Comparison of ENCODE assay signal across 9 cellular contexts in the genomic region with DNA sequence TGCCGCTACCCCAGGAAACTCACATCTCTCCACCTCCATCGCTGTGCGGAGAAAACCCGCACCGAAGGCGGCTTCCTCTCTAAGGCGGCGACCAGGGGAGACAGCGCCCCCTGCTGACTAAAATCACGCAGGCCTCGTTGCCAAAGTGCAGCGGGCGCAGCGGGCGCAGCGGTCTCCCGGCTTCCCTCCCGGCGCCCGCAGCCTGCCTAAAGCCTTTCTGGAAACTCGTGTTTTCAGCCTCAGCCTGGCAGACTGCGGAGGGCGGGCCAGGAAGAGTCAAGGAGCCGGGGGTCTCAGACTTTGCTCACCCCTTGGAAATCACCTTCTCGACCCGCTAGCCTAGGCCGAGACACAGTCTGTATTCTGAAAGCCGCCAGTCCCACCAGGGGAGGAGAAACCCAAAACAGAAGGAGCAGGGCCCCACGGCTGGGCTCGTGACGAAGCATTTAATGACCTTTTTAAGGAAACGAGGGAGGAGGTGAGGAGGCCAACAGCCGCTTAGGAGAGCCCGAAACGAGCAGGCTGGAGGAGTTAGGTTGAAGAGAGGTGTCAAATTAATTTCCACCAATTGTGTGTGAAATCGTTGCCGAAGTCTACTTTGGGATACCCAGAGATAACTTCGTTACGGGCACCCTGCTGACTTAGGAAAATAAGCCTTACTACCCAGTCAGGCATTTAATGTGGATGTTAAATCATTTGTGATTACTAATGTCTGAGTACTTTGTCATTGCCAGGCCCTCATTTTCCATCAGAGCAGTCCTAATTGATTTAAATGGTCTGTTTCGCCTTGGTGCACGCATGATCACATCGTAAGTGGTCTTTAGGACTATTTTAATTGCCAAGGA. TPM values are rescaled to one million over a fixed set of nuclear protein-coding genes. Genes with fewer than 3 reads are reported as not detected.
DNase-seq lines count a peak whose midpoint lies in the region; ATAC-seq and TF ChIP-seq lines count a peak whose summit lies in the region.
"Had no signal": no experiment of that assay in that cellular context is flagged by ENCODE, and none has a peak within 500 bp of the region (broad histone marks: within the 10 kb centered on the region; RNA-seq: fewer than 3 reads in every experiment).

No MANE protein-coding gene starts in this region.

- H3K36me3 Mint-ChIP-seq in MCF 10A (ENCODE audit: insufficient read depth, unreplicated experiment) = no peaks in the 10 kb centered on the region

- H3K9me3 Mint-ChIP-seq in MCF 10A (ENCODE audit: unreplicated experiment) = no peaks in the 10 kb centered on the region

- peaks cover 18% of the 10 kb centered on the region for H3K27me3 Mint-ChIP-seq in MCF 10A (ENCODE audit: insufficient read depth, unreplicated experiment)

- H3K4me3 Mint-ChIP-seq in MCF 10A (ENCODE audit: unreplicated experiment) = no peak overlapping the region

- TF ChIP-seq CTCF in MCF 10A (IDR thresholded peaks at IDR 0.05; ENCODE audit: unreplicated experiment) = peak; percentile 85

- no peak overlapping the region for H3K27ac Mint-ChIP-seq in MCF 10A (ENCODE audit: low read depth, unreplicated experiment)

- intact Hi-C loops in MCF 10A (cut with micrococcal nuclease) = loop anchor here (1.0 kb wide), 1 partner anchor 138 kb away; no protein-coding TSS in a partner anchor
- intact Hi-C loops in left colon (cut with DNase I, micrococcal nuclease) = no loop called here

- POLR2A ChIA-PET in MCF 10A (lab: Yijun Ruan, JAX) = no interaction called here

- DNase-seq in DMS53 (lab: John Stamatoyannopoulos, UW) = peak; percentile 77
- DNase-seq in DMS53 treated with DMSO at 0.1 percent for 48 hours (lab: John Stamatoyannopoulos, UW; ENCODE audit: unreplicated experiment) = no peak
- peak; percentile 48 for DNase-seq in T-helper 9 cell
- peak; percentile 55 for DNase-seq in MCF 10A (ENCODE audit: unreplicated experiment)
- peak; percentile 34 to 76 for DNase-seq in left colon
- DNase-seq in stimulated activated CD4-positive, alpha-beta T cell treated with anti-CD3 and anti-CD28 coated beads, Interleukin-4, amount 100 ng/mL, for 1 hour = peak; percentile 68
- DNase-seq in NCI-H1694 (lab: John Stamatoyannopoulos, UW) = no peak

- ATAC-seq in HG03442 (IDR thresholded peaks at IDR 0.05; ENCODE audit: unreplicated experiment) (peak; percentile 89), left colon (peak; percentile 70)

- BruUV-seq in MCF 10A (replicated peaks; lab: Mats Ljungman, UMichigan) = no TSS peak

- H3K4me1 Mint-ChIP-seq in MCF 10A (ENCODE audit: insufficient read depth, unreplicated experiment) = no peaks in the 10 kb centered on the region

- CTCF ChIA-PET in MCF 10A (lab: Yijun Ruan, JAX) = no interaction called here

RNA-seq across cellular contexts. Expression of a gene that starts 7.3 kb away (rescaled TPM):
- total RNA-seq in MCF 10A (2022) = not detected in 2 replicates
- not detected for total RNA-seq in left colon
- total RNA-seq: glomerular endothelial cell had no signal

Comparison
In these comparisons a context has a peak if more than half of its experiments do, and no peak if none do; other contexts are left out.
1. DNase-seq: peak in DMS53 (single experiment), T-helper 9 cell (single experiment), MCF 10A (single experiment), left colon (2 of 2) and stimulated activated CD4-positive, alpha-beta T cell treated with anti-CD3 and anti-CD28 coated beads, Interleukin-4, amount 100 ng/mL, for 1 hour (single experiment); none in DMS53 treated with DMSO at 0.1 percent for 48 hours (single experiment) and NCI-H1694 (single experiment).